Comparison of ENCODE assay signal across 8 cellular contexts in the genomic region with DNA sequence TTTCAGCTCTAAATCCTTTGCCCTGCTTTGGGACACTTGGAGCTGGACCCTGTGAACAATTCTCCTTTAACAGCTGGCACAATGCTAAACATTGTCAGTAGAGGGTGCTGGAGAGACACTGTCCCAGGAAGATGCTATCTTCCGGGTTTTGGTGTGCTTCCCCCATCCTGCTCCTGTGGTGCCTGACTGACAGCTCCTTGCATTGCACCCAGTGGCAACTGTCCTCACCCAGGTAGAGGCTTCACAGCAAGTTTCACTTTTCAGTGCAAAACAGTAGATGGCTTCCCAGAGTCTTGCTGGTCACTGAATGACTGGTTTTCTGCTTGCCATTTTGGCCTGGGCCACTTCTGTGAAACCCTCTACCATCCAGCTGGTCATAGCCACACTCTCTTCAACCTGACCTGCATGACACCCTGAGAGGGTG.
A peak's percentile ranks its signal among the peaks of the same experiment; 100 is the strongest.
DNase-seq lines count a peak whose midpoint lies in the region; ATAC-seq, FAIRE-seq and TF ChIP-seq lines count a peak whose summit lies in the region.

No MANE protein-coding gene starts in this region.

- H3K9me3 Mint-ChIP-seq in CD14-positive monocyte: peaks cover 2 to 6% (median 3%) of the 10 kb centered on the region in 7 donors
- H3K9me3 Mint-ChIP-seq in naive thymus-derived CD8-positive, alpha-beta T cell: peaks cover 0 to 20% (median 4%) of the 10 kb centered on the region in 9 donors

- H3K9me3 ChIP-seq in MM.1S (replicated peaks; ENCODE audit: insufficient read depth, low read length): no peaks in the 10 kb centered on the region

- DNase-seq in CD14-positive monocyte (ENCODE audit: low spot score) (no peak), GM18507 (ENCODE audit: extremely low spot score, insufficient read length, low read depth) (peak; percentile 2), MM.1S (peak; percentile 78), islet precursor cell (peak; percentile 80), posterior vena cava (ENCODE audit: low spot score) (no peak)
- no peak for DNase-seq in naive thymus-derived CD8-positive, alpha-beta T cell

- FAIRE-seq in GM18507 (lab: Jason Lieb, UNC): peak; percentile 39

- POLR2A ChIA-PET in naive thymus-derived CD8-positive, alpha-beta T cell (lab: Charles Lee): no interaction called here

- no peaks in the 10 kb centered on the region for H3F3A ChIP-seq in MM.1S (ENCODE audit: insufficient read depth, low read length)

- no peak overlapping the region for H3K27ac ChIP-seq in MM.1S (ENCODE audit: low read length)
- no peak overlapping the region for H3K27ac ChIP-seq in VCaP

- TF ChIP-seq CTCF in CD14-positive monocyte (IDR thresholded peaks at IDR 0.05) (peak; percentile 55), MM.1S (IDR thresholded peaks at IDR 0.05; ENCODE audit: low read length) (peak; percentile 89), VCaP (conservative IDR thresholded peaks at IDR 0.05) (peak; percentile 94)

- ATAC-seq in HG02623 (IDR thresholded peaks at IDR 0.05; ENCODE audit: unreplicated experiment): peak; percentile 98
- no peak for ATAC-seq in naive thymus-derived CD8-positive, alpha-beta T cell

- H4K20me1 ChIP-seq in MM.1S (ENCODE audit: insufficient read depth, low read length): no peaks in the 10 kb centered on the region

- no peaks in the 10 kb centered on the region for H3K79me2 ChIP-seq in MM.1S (ENCODE audit: low read length)

- H3K27me3 ChIP-seq in MM.1S (replicated peaks; ENCODE audit: insufficient read depth, low read length): no peaks in the 10 kb centered on the region

- no peak overlapping the region for H3K4me3 Mint-ChIP-seq in CD14-positive monocyte
- H3K4me3 Mint-ChIP-seq in naive thymus-derived CD8-positive, alpha-beta T cell: no peak overlapping the region

- no peak overlapping the region for H3K4me2 ChIP-seq in MM.1S (ENCODE audit: low read depth, low read length)

- no peaks in the 10 kb centered on the region for H3K36me3 Mint-ChIP-seq in CD14-positive monocyte
- peaks cover 0 to 4% (median 0%) of the 10 kb centered on the region in 3 donors for H3K36me3 Mint-ChIP-seq in naive thymus-derived CD8-positive, alpha-beta T cell

- H2AFZ ChIP-seq in MM.1S (ENCODE audit: low read length): no peak overlapping the region

- H3K9me2 ChIP-seq in MM.1S (replicated peaks; ENCODE audit: insufficient read depth, low read length): no peaks in the 10 kb centered on the region

- no peak overlapping the region for H3K9ac ChIP-seq in MM.1S (ENCODE audit: low read length)

- intact Hi-C loops in CD14-positive monocyte (cut with micrococcal nuclease) (no loop called here), posterior vena cava (cut with DNase I) (no loop called here)

- H3K36me3 ChIP-seq in MM.1S (replicated peaks; ENCODE audit: insufficient read depth, low read length): no peaks in the 10 kb centered on the region

- H3K4me1 Mint-ChIP-seq in CD14-positive monocyte: no peaks in the 10 kb centered on the region
- no peaks in the 10 kb centered on the region for H3K4me1 Mint-ChIP-seq in naive thymus-derived CD8-positive, alpha-beta T cell

- H3K27ac Mint-ChIP-seq in CD14-positive monocyte: no peak overlapping the region
- no peak overlapping the region for H3K27ac Mint-ChIP-seq in naive thymus-derived CD8-positive, alpha-beta T cell

- no peaks in the 10 kb centered on the region for H3K27me3 Mint-ChIP-seq in CD14-positive monocyte (ENCODE audit: low read depth in 3 of 3)
- peaks cover 0 to 1% (median 0%) of the 10 kb centered on the region in 5 donors for H3K27me3 Mint-ChIP-seq in naive thymus-derived CD8-positive, alpha-beta T cell

- H3K4me3 ChIP-seq in MM.1S (ENCODE audit: low read length): no peak overlapping the region

- no peaks in the 10 kb centered on the region for H3K4me1 ChIP-seq in MM.1S (ENCODE audit: low read length)

Comparison
In these comparisons a context has a peak if more than half of its experiments do, and no peak if none do; other contexts are left out.
1. DNase-seq: peak in GM18507 (single experiment), MM.1S (single experiment) and islet precursor cell (single experiment); none in CD14-positive monocyte (single experiment), naive thymus-derived CD8-positive, alpha-beta T cell (0 of 10) and posterior vena cava (single experiment).
2. Peak in every context shown above with its lines, with median percentiles within 50 percentile points of each other: CTCF ChIP-seq.